Comparison of ENCODE assay signal across 8 cellular contexts in genomic region chr17:64661981-64662773, GRCh38. TPM values are rescaled to one million over a fixed set of nuclear protein-coding genes. Genes with fewer than 3 reads are reported as not detected.
DNase-seq lines count a peak whose midpoint lies in the region; ATAC-seq and TF ChIP-seq lines count a peak whose summit lies in the region.

Gene SMURF2, minus strand, starts transcription at chr17:64662307. Its CDS starts 427 bp downstream, at chr17:64661880.

- H3K27ac ChIP-seq in DND-41 (ENCODE audit: low read length) (peak within 1 kb of the TSS; percentile 88), HUES48 (ENCODE audit: low read depth, low read length) (peak within 1 kb of the TSS; percentile 91), RWPE1 (peak within 1 kb of the TSS; percentile 93), neuronal stem cell (replicated peaks; ENCODE audit: low read length) (peak within 1 kb of the TSS; percentile 87)

- H4K8ac ChIP-seq in neuronal stem cell (ENCODE audit: low read depth, low read length): peak within 1 kb of the TSS; percentile 17

- H3K9me3 ChIP-seq in DND-41 (ENCODE audit: insufficient read depth, low read length, severe bottlenecking) (no peaks in the 10 kb centered on the region), HUES48 (ENCODE audit: control insufficient read depth, insufficient read depth, low read length) (no peaks in the 10 kb centered on the region), neuronal stem cell (replicated peaks in 1 of 2; ENCODE audit: control insufficient read depth in 2 of 2, insufficient read depth in 1 of 2, low read depth in 1 of 2, low read length in 2 of 2) (no peaks in the 10 kb centered on the region)

- H2AFZ ChIP-seq in DND-41 (ENCODE audit: low read depth, low read length): peak within 1 kb of the TSS; percentile 89
- H2AFZ ChIP-seq in neuronal stem cell (ENCODE audit: low read length): peak within 1 kb of the TSS; percentile 89

- peak within 1 kb of the TSS; percentile 89 for H3K14ac ChIP-seq in neuronal stem cell (ENCODE audit: low read length)

- H3K4me3 ChIP-seq in DND-41 (ENCODE audit: low read depth in 1 of 2, low read length in 2 of 2) (peak within 1 kb of the TSS; percentile 77 to 78), HUES48 (ENCODE audit: low read depth, low read length) (peak within 1 kb of the TSS; percentile 87), neuronal stem cell (ENCODE audit: low read length in 2 of 2) (peak within 1 kb of the TSS; percentile 88 to 95)

- ATAC-seq in DND-41 (ENCODE audit: insufficient read depth, low read depth) (peak; percentile 86), GM21390 (IDR thresholded peaks at IDR 0.05; ENCODE audit: unreplicated experiment) (peak; percentile 84)

- peak within 1 kb of the TSS; percentile 94 for H3K4me2 ChIP-seq in DND-41 (ENCODE audit: insufficient read depth, low read length)
- peak within 1 kb of the TSS; percentile 89 for H3K4me2 ChIP-seq in neuronal stem cell (ENCODE audit: insufficient read depth, low read length, poor library complexity, severe bottlenecking)

- peak within 1 kb of the TSS; percentile 75 for H2BK5ac ChIP-seq in neuronal stem cell (ENCODE audit: low read length)

- H2BK120ac ChIP-seq in neuronal stem cell (ENCODE audit: low read depth, low read length): no peak within 1 kb of the TSS

- peaks cover 44% of the 10 kb centered on the region for H3K79me2 ChIP-seq in DND-41 (ENCODE audit: insufficient read depth, low read length)

- no CpG with 5 or more reads among the region's 94 CpGs for WGBS in neuronal stem cell (ENCODE audit: extremely low coverage in 2 of 2, insufficient read length in 2 of 2, insufficient replicate concordance in 1 of 2), 2 donors

- no peak for TF ChIP-seq CTCF in DND-41 (IDR thresholded peaks at IDR 0.05; ENCODE audit: borderline replicate concordance, extremely low read depth, low read length, poor library complexity, severe bottlenecking)
- TF ChIP-seq CTCF in RWPE1 (conservative IDR thresholded peaks at IDR 0.05; ENCODE audit: low read depth): no peak
- no peak for TF ChIP-seq CTCF in subcutaneous adipose tissue (IDR thresholded peaks at IDR 0.05; ENCODE audit: low read depth)

- H2BK15ac ChIP-seq in neuronal stem cell (ENCODE audit: low read length): no peak within 1 kb of the TSS

- CTCF ChIA-PET in RWPE1 (lab: Yijun Ruan, JAX): no interaction called here

- H4K91ac ChIP-seq in neuronal stem cell (ENCODE audit: low read depth, low read length, poor library complexity): no peak within 1 kb of the TSS

- H3K36me3 ChIP-seq in DND-41 (ENCODE audit: insufficient read depth, low read length) (no peaks in the 10 kb centered on the region), HUES48 (ENCODE audit: control insufficient read depth, insufficient read depth, low read length) (no peaks in the 10 kb centered on the region), neuronal stem cell (replicated peaks in 1 of 2; ENCODE audit: control insufficient read depth in 2 of 2, insufficient read depth in 2 of 2, low read length in 2 of 2) (no peaks in the 10 kb centered on the region)

- H4K20me1 ChIP-seq in DND-41 (ENCODE audit: insufficient read depth, low read length): peaks cover 21% of the 10 kb centered on the region; the same call in 1 of the 2 replicates

- H3K9ac ChIP-seq in DND-41 (ENCODE audit: low read depth, low read length): peak within 1 kb of the TSS; percentile 88
- H3K9ac ChIP-seq in HUES48 (ENCODE audit: low read depth, low read length): peak within 1 kb of the TSS; percentile 89
- peak within 1 kb of the TSS; percentile 92 for H3K9ac ChIP-seq in neuronal stem cell (ENCODE audit: low read depth, low read length, poor library complexity)

- H3K23ac ChIP-seq in neuronal stem cell (ENCODE audit: low read depth, low read length, poor library complexity): peak within 1 kb of the TSS; percentile 99

- H2AK5ac ChIP-seq in neuronal stem cell (ENCODE audit: low read depth, low read length): no peak within 1 kb of the TSS

- H3K4me1 ChIP-seq in DND-41 (ENCODE audit: insufficient read depth, low read length) (peaks cover 23% of the 10 kb centered on the region), HUES48 (ENCODE audit: control insufficient read depth, insufficient read depth, low read length) (peaks cover 15% of the 10 kb centered on the region), neuronal stem cell (ENCODE audit: control insufficient read depth in 2 of 2, insufficient read depth in 1 of 2, low read depth in 1 of 2, low read length in 2 of 2) (peaks cover 2 to 10% of the 10 kb centered on the region in 2 donors)

- H3K4ac ChIP-seq in neuronal stem cell (ENCODE audit: low read length): no peak within 1 kb of the TSS

- H2BK12ac ChIP-seq in neuronal stem cell (ENCODE audit: low read length): no peak within 1 kb of the TSS

- peak within 1 kb of the TSS; percentile 98 for H3K18ac ChIP-seq in neuronal stem cell (ENCODE audit: low read length)

- H3K27me3 ChIP-seq in DND-41 (ENCODE audit: insufficient read depth, low read length, poor library complexity) (no peaks in the 10 kb centered on the region), HUES48 (ENCODE audit: control insufficient read depth, insufficient read depth, low read length) (no peaks in the 10 kb centered on the region), neuronal stem cell (ENCODE audit: control insufficient read depth in 3 of 3, insufficient read depth in 3 of 3, low read depth in 1 of 3, low read length in 3 of 3) (peaks cover 0 to 16% (median 8%) of the 10 kb centered on the region in 3 experiments)

- DNase-seq in DND-41: peak; percentile 87
- DNase-seq in RWPE1 (ENCODE audit: low spot score): peak; percentile 82
- peak; percentile 74 for DNase-seq in activated gamma-delta T cell (lab: John Stamatoyannopoulos, UW)
- DNase-seq in foreskin melanocyte: peak; percentile 35
- DNase-seq in neuronal stem cell (ENCODE audit: low spot score): peak; percentile 58

- POLR2A ChIA-PET in RWPE1 (lab: Yijun Ruan, JAX; ENCODE audit: low non-redundant PET): interaction anchor here (0.6 to 1.4 kb wide), 3 partner anchors 8 to 58 kb away, joined by 3 to 4 read pairs (median 3); no protein-coding TSS in a partner anchor

- H3K79me1 ChIP-seq in neuronal stem cell (ENCODE audit: low read depth, low read length): peaks cover 1% of the 10 kb centered on the region

RNA-seq across cellular contexts. Expression of gene SMURF2, which starts in this region (rescaled TPM):
- polyA plus RNA-seq in neuronal stem cell (2013, experiment 1 of 2): 12.0 TPM
- polyA plus RNA-seq in neuronal stem cell (2013, experiment 2 of 2): 12.6 TPM
- 10 to 100 TPM; 22.7 to 42.4 (median 27.6) TPM for total RNA-seq in subcutaneous adipose tissue

Comparison
In these comparisons a context has a peak if more than half of its experiments do, and no peak if none do; other contexts are left out.
1. Peak in every context shown above with its lines: DNase-seq, ATAC-seq, H3K4me3 ChIP-seq and H3K27ac ChIP-seq.
2. DNase-seq: peak in every context shown above with its lines; median percentile 87 in DND-41; 82 in RWPE1; 74 in activated gamma-delta T cell; 58 in neuronal stem cell; 35 in foreskin melanocyte.